16 cellular contexts compared by ENCODE assay signal in the genomic region with DNA sequence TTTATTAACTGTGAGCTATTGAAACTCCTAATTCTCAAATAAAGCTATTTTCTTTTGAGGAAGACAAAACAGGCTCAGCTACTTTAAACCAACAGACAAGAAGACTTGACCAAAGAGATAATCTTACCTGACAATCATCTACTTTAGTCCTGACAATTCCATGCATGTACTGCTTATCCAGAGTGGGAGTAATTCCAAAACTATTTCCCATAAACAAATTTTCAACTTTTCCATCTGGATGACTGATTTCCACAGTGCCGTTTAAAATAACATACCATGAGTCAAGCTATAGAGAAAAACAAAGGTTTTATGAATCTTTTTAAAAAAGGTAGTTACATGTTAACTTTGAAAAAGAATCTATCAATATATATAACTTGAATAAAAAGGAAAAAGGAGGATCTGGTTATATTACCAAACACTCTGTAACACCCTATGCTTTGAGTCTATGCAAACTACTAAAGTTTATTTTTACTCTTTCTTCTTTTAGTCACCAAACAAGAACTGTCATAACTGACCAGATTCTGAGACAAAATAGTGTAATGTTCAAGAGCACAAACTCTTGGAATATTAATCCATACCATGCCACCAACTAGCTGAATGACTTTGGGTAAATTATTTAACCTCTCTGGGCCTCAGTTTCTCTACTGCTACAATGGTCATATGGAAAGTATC.
DNase-seq lines count a peak whose midpoint lies in the region; ATAC-seq and TF ChIP-seq lines count a peak whose summit lies in the region.
"Had no signal": no experiment of that assay in that cellular context is flagged by ENCODE, and none has a peak within 500 bp of the region (broad histone marks: within the 10 kb centered on the region; RNA-seq: fewer than 3 reads in every experiment).

No MANE protein-coding gene starts in this region.

- H3K36me3 Mint-ChIP-seq in osteocyte (ENCODE audit: unreplicated experiment) = peaks cover 20% of the 10 kb centered on the region

- H3K4me3 ChIP-seq in brain microvascular endothelial cell (ENCODE audit: low read depth, low read length) = no peak overlapping the region
- H3K4me3 ChIP-seq: SK-N-MC, thyroid gland had no signal

- DNase-seq in brain microvascular endothelial cell (peak; percentile 6), osteocyte (ENCODE audit: extremely low spot score, unreplicated experiment) (no peak), omental fat pad (ENCODE audit: low spot score) (no peak), NOMO-1 treated with DMSO at 0.1 percent for 48 hours (lab: John Stamatoyannopoulos, UW; ENCODE audit: unreplicated experiment) (no peak), AG20443 (ENCODE audit: low spot score) (no peak)
- DNase-seq: activated naive CD8-positive, alpha-beta T cell treated with anti-CD3 and anti-CD28 coated beads for 36 hours; C1 segment of cervical spinal cord; DMS79 treated with DMSO at 0.1 percent for 48 hours; KBM-7; NCI-H1436 treated with DMSO at 0.1 percent for 48 hours; thyroid gland had no signal

- no peak overlapping the region for H3K4me3 Mint-ChIP-seq in osteocyte (ENCODE audit: unreplicated experiment)
- H3K4me3 Mint-ChIP-seq: activated naive CD8-positive, alpha-beta T cell treated with anti-CD3 and anti-CD28 coated beads for 36 hours had no signal

- no peaks in the 10 kb centered on the region for H3K27me3 ChIP-seq in brain microvascular endothelial cell (replicated peaks)
- H3K27me3 ChIP-seq: thyroid gland had no signal

- peak overlapping the region; percentile 88 for H3K27ac Mint-ChIP-seq in osteocyte (ENCODE audit: unreplicated experiment)

- H3K27me3 Mint-ChIP-seq in osteocyte (ENCODE audit: unreplicated experiment) = no peaks in the 10 kb centered on the region
- H3K27me3 Mint-ChIP-seq: activated naive CD8-positive, alpha-beta T cell treated with anti-CD3 and anti-CD28 coated beads for 36 hours had no signal

- no peaks in the 10 kb centered on the region for H3K9me3 Mint-ChIP-seq in osteocyte (ENCODE audit: unreplicated experiment)
- H3K9me3 Mint-ChIP-seq: activated naive CD8-positive, alpha-beta T cell treated with anti-CD3 and anti-CD28 coated beads for 36 hours had no signal

- ATAC-seq in GM18858 (IDR thresholded peaks at IDR 0.05; ENCODE audit: unreplicated experiment) = peak; percentile 44
- ATAC-seq in HG02885 (IDR thresholded peaks at IDR 0.05; ENCODE audit: poor library complexity, unreplicated experiment) = peak; percentile 79
- no peak for ATAC-seq in omental fat pad (ENCODE audit: low FRiP score)

- in situ Hi-C loops in brain microvascular endothelial cell (cut with HindIII; ENCODE audit: low pct_ligation_motif_present, low sequenced_read_pairs) = no loop called here

- peaks cover 17% of the 10 kb centered on the region for H3K4me1 Mint-ChIP-seq in osteocyte (ENCODE audit: unreplicated experiment)

- TF ChIP-seq CTCF in brain microvascular endothelial cell (IDR thresholded peaks at IDR 0.05; ENCODE audit: low read depth, low read length, missing control alignments) (no peak), osteocyte (IDR thresholded peaks at IDR 0.05) (no peak), omental fat pad (IDR thresholded peaks at IDR 0.05) (no peak)

- H3K36me3 ChIP-seq in brain microvascular endothelial cell (replicated peaks) = no peaks in the 10 kb centered on the region
- H3K36me3 ChIP-seq: thyroid gland had no signal

- no peak overlapping the region for H3K27ac ChIP-seq in brain microvascular endothelial cell
- H3K27ac ChIP-seq: epithelial cell of prostate, SK-N-MC, thyroid gland, VCaP had no signal
